Comparison of ENCODE assay signal across 36 cellular contexts in the genomic region with DNA sequence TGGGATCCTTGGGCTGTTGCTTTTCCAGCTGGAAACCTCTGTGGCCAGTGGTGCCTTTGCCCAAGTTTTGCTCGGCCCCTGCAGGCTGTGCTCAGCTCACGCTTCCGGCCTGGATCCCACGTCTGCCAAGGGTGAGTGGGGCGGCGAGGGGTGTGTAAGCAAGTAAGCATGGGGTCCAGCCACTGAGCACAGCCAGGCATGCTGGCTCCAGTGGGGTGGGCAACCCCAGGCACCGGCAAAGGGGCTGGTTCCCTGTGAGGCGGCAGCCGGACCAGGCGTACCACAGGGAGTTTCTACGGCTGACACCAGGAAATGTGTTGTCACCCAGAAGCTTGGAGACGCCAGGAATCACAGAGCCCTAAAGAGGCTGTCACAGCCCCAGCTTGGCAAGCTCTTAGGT.
"Had no signal": no experiment of that assay in that cellular context is flagged by ENCODE, and none has a peak within 500 bp of the region (broad histone marks: within the 10 kb centered on the region; RNA-seq: fewer than 3 reads in every experiment).

No MANE protein-coding gene starts in this region.

- H3K36me3 Mint-ChIP-seq: activated CD4-positive, alpha-beta memory T cell treated with anti-CD3 and anti-CD28 coated beads for 36 hours; activated naive CD4-positive, alpha-beta T cell treated with anti-CD3 and anti-CD28 coated beads, Interleukin-2, amount 50 U/mL, for 72 hours; activated naive CD8-positive, alpha-beta T cell treated with anti-CD3 and anti-CD28 coated beads for 36 hours; brain had no signal

- H3K4me1 ChIP-seq: adrenal gland, ascending aorta had no signal

- DNase-seq: activated B cell treated with CpG ODN at 0.5 μM for 24 hours; activated CD4-positive, alpha-beta memory T cell treated with anti-CD3 and anti-CD28 coated beads for 36 hours; activated CD4-positive, alpha-beta T cell treated with anti-CD3 and anti-CD28 coated beads for 4 hours; activated CD4-positive, alpha-beta T cell treated with anti-CD3 and anti-CD28 coated beads, Interleukin-2, amount 10 ng/mL, durations not matched to agents 24 days and 14 days; activated CD4-positive, alpha-beta T cell treated with anti-CD3 and anti-CD28 coated beads, Interleukin-2, amount 50 U/mL, for 1 hour; activated CD4-positive, alpha-beta T cell treated with anti-CD3 and anti-CD28 coated beads, Interleukin-2, amount 50 U/mL, for 4 hours; activated CD4-positive, CD25-positive, alpha-beta regulatory T cell treated with anti-CD3 and anti-CD28 coated beads, Interleukin-2, amount 50 U/mL, for 72 hours; activated CD8-positive, alpha-beta memory T cell treated with anti-CD3 and anti-CD28 coated beads, Interleukin-2, amount 50 U/mL, for 4 hours; activated CD8-positive, alpha-beta T cell treated with anti-CD3 and anti-CD28 coated beads for 36 hours; activated effector memory CD4-positive, alpha-beta T cell treated with anti-CD3 and anti-CD28 coated beads, Interleukin-2, amount 50 U/mL, for 16 hours; activated gamma-delta T cell treated with Interleukin-2 at 50 U/mL for 16 hours; activated naive CD4-positive, alpha-beta T cell; activated naive CD4-positive, alpha-beta T cell treated with anti-CD3 and anti-CD28 coated beads for 36 hours; activated naive CD4-positive, alpha-beta T cell treated with anti-CD3 and anti-CD28 coated beads, Interleukin-2, amount 50 U/mL, for 16 hours; activated naive CD8-positive, alpha-beta T cell treated with anti-CD3 and anti-CD28 coated beads for 36 hours; activated T-cell treated with anti-CD3 and anti-CD28 coated beads for 4 hours; activated T-cell treated with anti-CD3 and anti-CD28 coated beads, Interleukin-2, amount 50 U/mL, for 1 hour; activated T-cell treated with anti-CD3 and anti-CD28 coated beads, Interleukin-2, amount 50 U/mL, for 4 hours; activated T-cell treated with anti-CD3 and anti-CD28 coated beads, Interleukin-2, amount 50 U/mL, for 72 hours; adrenal gland; amniotic stem cell; anterior cingulate cortex; cerebellar nuclear complex; T-helper 1 cell; T-helper 2 cell; T-helper 9 cell had no signal

- H3K27me3 Mint-ChIP-seq: activated CD4-positive, alpha-beta memory T cell treated with anti-CD3 and anti-CD28 coated beads for 36 hours; activated CD8-positive, alpha-beta T cell treated with anti-CD3 and anti-CD28 coated beads for 36 hours; activated naive CD8-positive, alpha-beta T cell treated with anti-CD3 and anti-CD28 coated beads for 36 hours; activated T-helper 17 cell treated with anti-CD3 and anti-CD28 coated beads, Interleukin-2, amount 50 U/mL, for 72 hours; central memory CD8-positive, alpha-beta T cell had no signal

- H3K4me3 Mint-ChIP-seq: activated B cell treated with CpG ODN at 0.5 μM for 24 hours; activated CD4-positive, alpha-beta memory T cell treated with anti-CD3 and anti-CD28 coated beads for 36 hours; activated CD4-positive, alpha-beta T cell treated with anti-CD3 and anti-CD28 coated beads, Interleukin-2, amount 10 ng/mL, durations not matched to agents 24 days and 14 days; activated CD8-positive, alpha-beta T cell treated with anti-CD3 and anti-CD28 coated beads for 36 hours; activated naive CD4-positive, alpha-beta T cell treated with anti-CD3 and anti-CD28 coated beads for 36 hours; activated naive CD8-positive, alpha-beta T cell treated with anti-CD3 and anti-CD28 coated beads for 36 hours; activated T-cell treated with anti-CD3 and anti-CD28 coated beads, Interleukin-2, amount 50 U/mL, for 4 hours; activated T-cell treated with anti-CD3 and anti-CD28 coated beads, Interleukin-2, amount 50 U/mL, for 72 hours; activated T-helper 1 cell treated with anti-CD3 and anti-CD28 coated beads, Interleukin-12 subunit alpha, Interleukin-12 subunit beta, Interleukin-2, Interleukin-4 antibody, amounts not matched to agents 30 ng/mL and 10 ng/mL and 1 ng/mL, durations not matched to agents 14 hours and 24 hours and 36 hours; activated T-helper 17 cell treated with anti-CD3 and anti-CD28 coated beads, Interleukin-2, amount 50 U/mL, for 72 hours; brain; central memory CD8-positive, alpha-beta T cell; T-helper 1 cell treated with Interleukin-12 subunit alpha and Interleukin-12 subunit beta and Interleukin-4 antibody, amounts not matched to agents 30 μg/mL and 1 μg/mL, for 36 hours; T-helper 2 cell treated with Interferon-gamma antibody and Interleukin-4, amounts not matched to agents 5 μg/mL and 100 μg/mL, for 36 hours had no signal

- H3K27ac ChIP-seq: adrenal gland, ascending aorta, cardiac muscle cell, VCaP had no signal

- H3K9me3 ChIP-seq: adrenal gland, ascending aorta had no signal

- H3K4me1 Mint-ChIP-seq: activated B cell treated with CpG ODN at 0.5 μM for 24 hours; activated CD4-positive, alpha-beta T cell treated with anti-CD3 and anti-CD28 coated beads, Interleukin-2, amount 10 ng/mL, durations not matched to agents 24 days and 14 days; activated naive CD8-positive, alpha-beta T cell treated with anti-CD3 and anti-CD28 coated beads for 36 hours; activated T-helper 17 cell treated with anti-CD3 and anti-CD28 coated beads, Interleukin-2, amount 50 U/mL, for 72 hours; central memory CD8-positive, alpha-beta T cell had no signal

- H3K36me3 ChIP-seq: adrenal gland, ascending aorta, cardiac muscle cell had no signal

- ATAC-seq: activated CD8-positive, alpha-beta T cell treated with anti-CD3 and anti-CD28 coated beads for 36 hours; activated naive CD4-positive, alpha-beta T cell treated with anti-CD3 and anti-CD28 coated beads, Interleukin-2, amount 50 U/mL, for 72 hours; activated T-cell treated with anti-CD3 and anti-CD28 coated beads, Interleukin-2, amount 50 U/mL, for 4 hours; activated T-cell treated with anti-CD3 and anti-CD28 coated beads, Interleukin-2, amount 50 U/mL, for 72 hours; activated T-helper 17 cell treated with anti-CD3 and anti-CD28 coated beads, Interleukin-2, amount 50 U/mL, for 72 hours had no signal

- H3K4me3 ChIP-seq: adrenal gland, ascending aorta, cardiac muscle cell had no signal

- H3K27ac Mint-ChIP-seq: activated B cell treated with CpG ODN at 0.5 μM for 24 hours; activated CD4-positive, alpha-beta memory T cell treated with anti-CD3 and anti-CD28 coated beads for 36 hours; activated CD4-positive, alpha-beta T cell treated with anti-CD3 and anti-CD28 coated beads, Interleukin-2, amount 10 ng/mL, durations not matched to agents 24 days and 14 days; activated CD8-positive, alpha-beta T cell treated with anti-CD3 and anti-CD28 coated beads for 36 hours; activated naive CD4-positive, alpha-beta T cell treated with anti-CD3 and anti-CD28 coated beads for 36 hours; activated naive CD4-positive, alpha-beta T cell treated with anti-CD3 and anti-CD28 coated beads, Interleukin-2, amount 50 U/mL, for 72 hours; activated naive CD8-positive, alpha-beta T cell treated with anti-CD3 and anti-CD28 coated beads for 36 hours; activated T-cell treated with anti-CD3 and anti-CD28 coated beads, Interleukin-2, amount 50 U/mL, for 72 hours; activated T-helper 1 cell treated with anti-CD3 and anti-CD28 coated beads, Interleukin-12 subunit alpha, Interleukin-12 subunit beta, Interleukin-2, Interleukin-4 antibody, amounts not matched to agents 30 ng/mL and 10 ng/mL and 1 ng/mL, durations not matched to agents 14 hours and 24 hours and 36 hours; activated T-helper 17 cell treated with anti-CD3 and anti-CD28 coated beads, Interleukin-2, amount 50 U/mL, for 72 hours; brain; T-helper 1 cell treated with Interleukin-12 subunit alpha and Interleukin-12 subunit beta and Interleukin-4 antibody, amounts not matched to agents 30 μg/mL and 1 μg/mL, for 36 hours; T-helper 2 cell treated with Interferon-gamma antibody and Interleukin-4, amounts not matched to agents 5 μg/mL and 100 μg/mL, for 36 hours had no signal

- H3K27me3 ChIP-seq: adrenal gland, ascending aorta, cardiac muscle cell had no signal

- H3K9me3 Mint-ChIP-seq: activated B cell treated with CpG ODN at 0.5 μM for 24 hours; activated CD4-positive, alpha-beta memory T cell treated with anti-CD3 and anti-CD28 coated beads for 36 hours; activated CD4-positive, alpha-beta T cell treated with anti-CD3 and anti-CD28 coated beads, Interleukin-2, amount 10 ng/mL, durations not matched to agents 24 days and 14 days; activated CD8-positive, alpha-beta T cell treated with anti-CD3 and anti-CD28 coated beads for 36 hours; activated naive CD4-positive, alpha-beta T cell treated with anti-CD3 and anti-CD28 coated beads for 36 hours; activated naive CD4-positive, alpha-beta T cell treated with anti-CD3 and anti-CD28 coated beads, Interleukin-2, amount 50 U/mL, for 72 hours; activated naive CD8-positive, alpha-beta T cell treated with anti-CD3 and anti-CD28 coated beads for 36 hours; activated T-cell treated with anti-CD3 and anti-CD28 coated beads, Interleukin-2, amount 50 U/mL, for 4 hours; activated T-cell treated with anti-CD3 and anti-CD28 coated beads, Interleukin-2, amount 50 U/mL, for 72 hours; activated T-helper 1 cell treated with anti-CD3 and anti-CD28 coated beads, Interleukin-12 subunit alpha, Interleukin-12 subunit beta, Interleukin-2, Interleukin-4 antibody, amounts not matched to agents 30 ng/mL and 10 ng/mL and 1 ng/mL, durations not matched to agents 14 hours and 24 hours and 36 hours; activated T-helper 17 cell treated with anti-CD3 and anti-CD28 coated beads, Interleukin-2, amount 50 U/mL, for 72 hours; central memory CD8-positive, alpha-beta T cell; T-helper 1 cell treated with Interleukin-12 subunit alpha and Interleukin-12 subunit beta and Interleukin-4 antibody, amounts not matched to agents 30 μg/mL and 1 μg/mL, for 36 hours; T-helper 2 cell treated with Interferon-gamma antibody and Interleukin-4, amounts not matched to agents 5 μg/mL and 100 μg/mL, for 36 hours had no signal
